Comparison of ENCODE assay signal across 3 cellular contexts in the genomic region with DNA sequence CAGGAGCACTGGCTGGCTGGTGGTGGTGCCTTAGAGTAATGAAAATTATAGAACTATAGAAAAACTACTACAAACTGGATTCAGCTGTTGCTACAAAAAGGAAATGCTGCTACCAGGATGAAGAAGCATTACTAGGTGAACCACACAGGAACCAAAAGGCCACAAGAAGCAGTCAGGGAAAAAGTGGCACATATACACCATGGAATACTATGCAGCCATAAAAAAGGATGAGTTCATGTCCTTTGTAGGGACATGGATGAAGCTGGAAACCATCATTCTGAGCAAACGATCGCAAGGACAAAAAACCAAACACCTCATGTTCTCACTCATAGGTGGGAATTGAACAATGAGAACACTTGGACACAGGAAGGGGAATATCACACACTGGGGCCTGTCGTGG. TPM values are rescaled to one million over a fixed set of nuclear protein-coding genes. Genes with fewer than 3 reads are reported as not detected.
"Had no signal": no experiment of that assay in that cellular context is flagged by ENCODE, and none has a peak within 500 bp of the region (broad histone marks: within the 10 kb centered on the region; RNA-seq: fewer than 3 reads in every experiment).

No MANE protein-coding gene starts in this region.

RNA-seq across cellular contexts. Expression of a gene that starts 5.5 kb away (rescaled TPM):
- total RNA-seq: HepG2, IMR-90 had no signal
- polyA plus RNA-seq: IgD-negative memory B cell had no signal
